Comparison of ENCODE assay signal across 22 cellular contexts in genomic region chr9:87515588-87516221, GRCh38. TPM values are rescaled to one million over a fixed set of nuclear protein-coding genes. Genes with fewer than 3 reads are reported as not detected.
DNase-seq lines count a peak whose midpoint lies in the region; ATAC-seq, FAIRE-seq and TF ChIP-seq lines count a peak whose summit lies in the region.
"Had no signal": no experiment of that assay in that cellular context is flagged by ENCODE, and none has a peak within 500 bp of the region (broad histone marks: within the 10 kb centered on the region; RNA-seq: fewer than 3 reads in every experiment).

No MANE protein-coding gene starts in this region.

- peak overlapping the region; percentile 20 for H3K27ac ChIP-seq in CD8-positive, alpha-beta memory T cell (ENCODE audit: low read depth, low read length)
- no peak overlapping the region for H3K27ac ChIP-seq in astrocyte (ENCODE audit: low read depth, low read length)
- H3K27ac ChIP-seq in right lobe of liver: peak overlapping the region; percentile 4 to 53 (median 19)
- no peak overlapping the region for H3K27ac ChIP-seq in substantia nigra (ENCODE audit: low read depth, low read length, poor library complexity, severe bottlenecking)

- peaks cover 0 to 5% (median 0%) of the 10 kb centered on the region in 5 donors for H3K9me3 Mint-ChIP-seq in CD8-positive, alpha-beta memory T cell
- H3K9me3 Mint-ChIP-seq in astrocyte (ENCODE audit: unreplicated experiment): peaks cover 3% of the 10 kb centered on the region

- no peak for FAIRE-seq in astrocyte (lab: Jason Lieb, UNC)
- FAIRE-seq: D721Med, G401.6, HTR-8/SVneo had no signal

- no peak overlapping the region for H2AFZ ChIP-seq in astrocyte (ENCODE audit: low read depth, low read length)

- no peaks in the 10 kb centered on the region for H4K20me1 ChIP-seq in astrocyte (ENCODE audit: insufficient read depth, low read length)

- ATAC-seq in right lobe of liver (no peak), GM19455 (IDR thresholded peaks at IDR 0.05; ENCODE audit: unreplicated experiment) (no peak), HG02884 (IDR thresholded peaks at IDR 0.05; ENCODE audit: unreplicated experiment) (no peak)

- intact Hi-C loops in right lobe of liver (cut with DNase I): loop anchor here (10.0 kb wide), 3 partner anchors 49 to 139 kb away; no protein-coding TSS in a partner anchor

- H3K27ac Mint-ChIP-seq in CD8-positive, alpha-beta memory T cell: no peak overlapping the region
- H3K27ac Mint-ChIP-seq in astrocyte (ENCODE audit: unreplicated experiment): peak overlapping the region; percentile 82

- no peaks in the 10 kb centered on the region for H3K27me3 ChIP-seq in CD8-positive, alpha-beta memory T cell (ENCODE audit: insufficient read depth, low read length, poor library complexity, severe bottlenecking)
- H3K27me3 ChIP-seq in astrocyte (ENCODE audit: insufficient read depth, low read length): peaks cover 3% of the 10 kb centered on the region
- H3K27me3 ChIP-seq in right lobe of liver: no peaks in the 10 kb centered on the region
- H3K27me3 ChIP-seq in skeletal muscle satellite cell (ENCODE audit: control insufficient read depth, insufficient read depth, low read length): no peaks in the 10 kb centered on the region
- H3K27me3 ChIP-seq: ascending aorta, MG63 had no signal

- H3K9me3 ChIP-seq in CD8-positive, alpha-beta memory T cell (ENCODE audit: low read length): no peaks in the 10 kb centered on the region
- no peaks in the 10 kb centered on the region for H3K9me3 ChIP-seq in astrocyte (ENCODE audit: insufficient read depth, low read depth, low read length)
- H3K9me3 ChIP-seq in right lobe of liver: no peaks in the 10 kb centered on the region
- H3K9me3 ChIP-seq in skeletal muscle satellite cell (replicated peaks; ENCODE audit: low read length): no peaks in the 10 kb centered on the region
- H3K9me3 ChIP-seq: ascending aorta, MG63, mucosa of descending colon had no signal

- no peak overlapping the region for H3K4me3 ChIP-seq in CD8-positive, alpha-beta memory T cell (ENCODE audit: low read length)
- H3K4me3 ChIP-seq in astrocyte (ENCODE audit: insufficient read depth, low read depth, low read length): no peak overlapping the region
- H3K4me3 ChIP-seq in right lobe of liver: no peak overlapping the region
- no peak overlapping the region for H3K4me3 ChIP-seq in skeletal muscle satellite cell (ENCODE audit: low read length)
- H3K4me3 ChIP-seq: ascending aorta, coronary artery, MG63, mucosa of descending colon had no signal

- TF ChIP-seq POLR2A in right lobe of liver (IDR thresholded peaks at IDR 0.05): no peak

- H3K9ac ChIP-seq in astrocyte (ENCODE audit: low read length) (no peak overlapping the region), skeletal muscle satellite cell (ENCODE audit: low read depth, low read length) (no peak overlapping the region)

- POLR2A ChIA-PET in CD8-positive, alpha-beta memory T cell (lab: Charles Lee): no interaction called here

- H3K36me3 Mint-ChIP-seq in CD8-positive, alpha-beta memory T cell: no peaks in the 10 kb centered on the region
- H3K36me3 Mint-ChIP-seq in astrocyte (ENCODE audit: low read depth, unreplicated experiment): peaks cover 8% of the 10 kb centered on the region

- H3K27me3 Mint-ChIP-seq in CD8-positive, alpha-beta memory T cell: peaks cover 0 to 3% of the 10 kb centered on the region in 2 donors
- no peaks in the 10 kb centered on the region for H3K27me3 Mint-ChIP-seq in astrocyte (ENCODE audit: low read depth, unreplicated experiment)

- CTCF ChIA-PET in CD8-positive, alpha-beta memory T cell (lab: Charles Lee): no interaction called here

- no peaks in the 10 kb centered on the region for H3K36me3 ChIP-seq in CD8-positive, alpha-beta memory T cell (ENCODE audit: insufficient read depth, low read length)
- H3K36me3 ChIP-seq in astrocyte (ENCODE audit: insufficient read depth, low read length) (no peaks in the 10 kb centered on the region), right lobe of liver (peaks cover 0 to 3% (median 0%) of the 10 kb centered on the region in 4 donors), skeletal muscle satellite cell (ENCODE audit: insufficient read depth, low read length) (peaks cover 6% of the 10 kb centered on the region)
- H3K36me3 ChIP-seq: ascending aorta had no signal

- H3K79me2 ChIP-seq in astrocyte (ENCODE audit: insufficient read depth, low read length): no peaks in the 10 kb centered on the region

- H3K4me2 ChIP-seq in astrocyte (ENCODE audit: low read length) (no peak overlapping the region), skeletal muscle satellite cell (ENCODE audit: low read length) (peak overlapping the region; percentile 39)

- TF ChIP-seq CTCF in astrocyte (IDR thresholded peaks at IDR 0.05; ENCODE audit: insufficient read depth, low read depth, low read length): no peak
- TF ChIP-seq CTCF in right lobe of liver (IDR thresholded peaks at IDR 0.05): no peak

- DNase-seq in CD8-positive, alpha-beta memory T cell: no peak
- DNase-seq in astrocyte (ENCODE audit: low read depth) (no peak), right lobe of liver (no peak), substantia nigra (lab: John Stamatoyannopoulos, UW) (no peak), putamen (ENCODE audit: low spot score) (no peak)
- DNase-seq: activated CD4-positive, CD25-positive, alpha-beta regulatory T cell treated with anti-CD3 and anti-CD28 coated beads, Interleukin-2, amount 50 U/mL, for 72 hours; activated gamma-delta T cell treated with Interleukin-2 at 50 U/mL for 16 hours; GOT3; MG63; NCI-H187 treated with DMSO at 0.1 percent for 48 hours; NCI-H510A; SHP77; stimulated activated naive CD4-positive, alpha-beta T cell had no signal

- 69% methylated on average over 4 of the region's 9 CpGs for WGBS in right lobe of liver (ENCODE audit: insufficient coverage, low coverage, low lambda C conversion rate, missing lambda C conversion rate)

- H3K4me3 Mint-ChIP-seq in CD8-positive, alpha-beta memory T cell: no peak overlapping the region
- no peak overlapping the region for H3K4me3 Mint-ChIP-seq in astrocyte (ENCODE audit: unreplicated experiment)

- H3K4me1 Mint-ChIP-seq in CD8-positive, alpha-beta memory T cell: no peaks in the 10 kb centered on the region
- H3K4me1 Mint-ChIP-seq in astrocyte (ENCODE audit: low read depth, unreplicated experiment): peaks cover 23% of the 10 kb centered on the region

- no peaks in the 10 kb centered on the region for H3K4me1 ChIP-seq in CD8-positive, alpha-beta memory T cell (ENCODE audit: insufficient read depth, low read length)
- H3K4me1 ChIP-seq in astrocyte (ENCODE audit: insufficient read depth, low read length) (no peaks in the 10 kb centered on the region), right lobe of liver (peaks cover 0 to 32% (median 13%) of the 10 kb centered on the region in 4 donors), skeletal muscle satellite cell (ENCODE audit: control insufficient read depth, insufficient read depth, low read length) (peaks cover 15% of the 10 kb centered on the region)
- H3K4me1 ChIP-seq: ascending aorta had no signal

RNA-seq across cellular contexts. Expression of gene DAPK1, which starts 18.0 kb away (rescaled TPM):
- 1 to 10 TPM; 3.7 to 4.3 TPM for total RNA-seq in CD8-positive, alpha-beta memory T cell
- not detected for polyA plus RNA-seq in CD8-positive, alpha-beta memory T cell
- 31.1 and 35.1 TPM in 2 replicates for total RNA-seq in astrocyte
- total RNA-seq in right lobe of liver: 10 to 100 TPM; 17.4 to 55.0 (median 33.9) TPM
- 0.25 and 2.8 TPM in 2 replicates for total RNA-seq in skeletal muscle satellite cell (2012; rRNA removed)

Comparison
In these comparisons a context has a peak if more than half of its experiments do, and no peak if none do; other contexts are left out.
1. H3K27ac ChIP-seq: peak in CD8-positive, alpha-beta memory T cell (single experiment) and right lobe of liver (3 of 3); none in astrocyte (single experiment) and substantia nigra (single experiment).